In the genomic region with DNA sequence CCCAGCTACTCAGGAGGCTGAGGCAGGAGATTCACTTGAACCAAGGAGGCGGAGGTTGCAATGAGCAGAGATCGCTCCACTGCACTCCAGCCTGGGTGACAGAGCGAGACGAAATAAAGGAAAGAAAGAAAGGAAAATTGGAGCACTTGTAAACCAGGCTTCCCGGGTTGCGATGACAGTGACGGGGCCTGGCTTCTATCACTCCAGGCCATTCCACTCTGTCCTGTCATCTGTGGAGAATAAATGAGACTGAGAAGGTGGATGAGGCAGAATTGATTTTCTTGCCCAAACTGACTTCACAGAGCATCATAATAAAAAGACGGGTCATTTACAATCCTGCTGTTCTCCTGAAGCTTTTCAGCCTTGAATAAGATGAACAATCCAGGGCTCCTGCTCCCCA, we compare ENCODE assay signal across 33 cellular contexts. TPM values are rescaled to one million over a fixed set of nuclear protein-coding genes. Genes with fewer than 3 reads are reported as not detected.
"Had no signal": no experiment of that assay in that cellular context is flagged by ENCODE, and none has a peak within 500 bp of the region (broad histone marks: within the 10 kb centered on the region; RNA-seq: fewer than 3 reads in every experiment).

No MANE protein-coding gene starts in this region.

- DNase-seq: activated CD4-positive, alpha-beta T cell treated with anti-CD3 and anti-CD28 coated beads for 48 hours; activated CD4-positive, alpha-beta T cell treated with anti-CD3 and anti-CD28 coated beads, Interleukin-2, amount 50 U/mL, for 48 hours; activated CD8-positive, alpha-beta memory T cell treated with anti-CD3 and anti-CD28 coated beads for 24 hours; activated effector memory CD4-positive, alpha-beta T cell treated with Interleukin-2 at 50 U/mL for 16 hours; activated naive CD4-positive, alpha-beta T cell treated with anti-CD3 and anti-CD28 coated beads for 36 hours; activated naive CD8-positive, alpha-beta T cell treated with anti-CD3 and anti-CD28 coated beads for 36 hours; aorta; effector CD4-positive, alpha-beta T cell; esophagus squamous epithelium; foreskin melanocyte; heart right ventricle; kidney glomerular epithelial cell; left ventricle myocardium inferior; naive B cell; nephron progenitor cell; pancreas; stimulated activated CD4-positive, alpha-beta T cell treated with anti-CD3 and anti-CD28 coated beads, Interleukin-4, amount 100 ng/mL, for 24 hours; T-helper 17 cell; T1000; trophoblast cell; WERI-Rb-1 had no signal

- H3K9me3 ChIP-seq: adrenal gland, esophagus squamous epithelium, heart right ventricle, left ventricle myocardium inferior, pancreas, right atrium auricular region, thoracic aorta, vagina had no signal

- H3K36me3 ChIP-seq: adrenal gland, esophagus squamous epithelium, heart right ventricle, left ventricle myocardium inferior, pancreas, right atrium auricular region, thoracic aorta, vagina, WERI-Rb-1 had no signal

- H3K4me3 ChIP-seq: adrenal gland, esophagus squamous epithelium, heart right ventricle, left ventricle myocardium inferior, pancreas, right atrium auricular region, thoracic aorta, vagina had no signal

- H3K4me1 ChIP-seq: left ventricle myocardium inferior, right atrium auricular region had no signal

- ATAC-seq: activated CD4-positive, CD25-positive, alpha-beta regulatory T cell treated with anti-CD3 and anti-CD28 coated beads, Interleukin-2, amount 50 U/mL, for 24 hours; heart right ventricle; stimulated activated effector memory CD8-positive, alpha-beta T cell treated with anti-CD3 and anti-CD28 coated beads, Interleukin-12 subunit alpha, Interleukin-12 subunit beta, amount 100 ng/mL, for 72 hours; T-helper 17 cell had no signal

- H3K27ac ChIP-seq: adrenal gland, epithelial cell of prostate, heart right ventricle, left ventricle myocardium inferior, pancreas, right atrium auricular region, vagina, WERI-Rb-1 had no signal

- H3K27me3 ChIP-seq: adrenal gland, esophagus squamous epithelium, pancreas, right atrium auricular region, vagina had no signal

RNA-seq across cellular contexts. Expression of a gene that starts 12.1 kb away (rescaled TPM):
- total RNA-seq: activated naive CD8-positive, alpha-beta T cell treated with anti-CD3 and anti-CD28 coated beads for 36 hours; adrenal gland; aorta; cardiac septum; glomerular endothelial cell; heart right ventricle; left ventricle myocardium inferior; lung microvascular endothelial cell; pulmonary artery endothelial cell; right atrium auricular region; subcutaneous adipose tissue; T-helper 17 cell; thoracic aorta; vagina had no signal
- polyA plus RNA-seq: aorta had no signal

RNA-seq across cellular contexts. Expression of a gene that starts 52.7 kb away (rescaled TPM):
- total RNA-seq: activated naive CD4-positive, alpha-beta T cell treated with anti-CD3 and anti-CD28 coated beads for 36 hours; activated naive CD8-positive, alpha-beta T cell treated with anti-CD3 and anti-CD28 coated beads for 36 hours; adrenal gland; cardiac septum; heart right ventricle; left ventricle myocardium inferior; lung microvascular endothelial cell; right atrium auricular region; subcutaneous adipose tissue; T-helper 17 cell; thoracic aorta; vagina had no signal
- polyA plus RNA-seq: aorta, heart right ventricle had no signal
